In the genomic region with DNA sequence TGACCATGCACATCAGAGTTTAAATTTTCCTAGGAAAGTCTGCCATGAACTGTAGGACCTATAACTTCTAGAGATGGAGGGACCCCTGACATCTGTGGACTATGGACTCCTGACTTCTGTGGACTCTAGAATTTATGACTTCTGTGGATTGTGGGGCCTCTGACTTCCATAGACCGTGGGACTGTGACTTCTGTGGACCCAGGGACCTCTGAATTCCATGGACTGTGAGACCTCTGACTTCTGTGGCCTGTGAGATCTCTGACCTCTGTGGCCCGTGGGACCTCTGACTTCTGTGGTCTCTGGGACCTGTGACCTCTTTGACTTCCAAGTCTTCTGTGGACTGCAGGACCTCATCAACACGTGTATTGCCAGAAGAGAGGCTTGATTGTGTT, we compare ENCODE assay signal across 10 cellular contexts. TPM values are rescaled to one million over a fixed set of nuclear protein-coding genes. Genes with fewer than 3 reads are reported as not detected.
A peak's percentile ranks its signal among the peaks of the same experiment; 100 is the strongest.
DNase-seq lines count a peak whose midpoint lies in the region; ATAC-seq and TF ChIP-seq lines count a peak whose summit lies in the region.
"Had no signal": no experiment of that assay in that cellular context is flagged by ENCODE, and none has a peak within 500 bp of the region (broad histone marks: within the 10 kb centered on the region; RNA-seq: fewer than 3 reads in every experiment).

No MANE protein-coding gene starts in this region.

- H3K27ac ChIP-seq in epithelial cell of prostate (peak overlapping the region; percentile 70), spleen (peak overlapping the region; percentile 2 to 87 (median 71))

- no peak for TF ChIP-seq CTCF in spleen (IDR thresholded peaks at IDR 0.05 in 8 of 11, conservative IDR thresholded peaks at IDR 0.05 in 3 of 11)

- H3K4me3 ChIP-seq in spleen = no peak overlapping the region

- no peaks in the 10 kb centered on the region for H3K27me3 ChIP-seq in spleen (replicated peaks in 1 of 7)

- no peak for TF ChIP-seq POLR2A in spleen (IDR thresholded peaks at IDR 0.05)

- 40 to 59% (median 51%) methylated on average over 3 of the region's 3 CpGs for WGBS in spleen, 5 donors

- CTCF ChIA-PET in T-cell (lab: Charles Lee) = interaction anchor here in 1 of 2 donors (0.8 to 7.2 kb wide), 5 partner anchors 11 to 302 kb away, joined by 3 to 68 read pairs (median 5); no protein-coding TSS in a partner anchor

- no peaks in the 10 kb centered on the region for H3K9me3 ChIP-seq in spleen

- H3K4me1 Mint-ChIP-seq in T-helper 1 cell treated with Interleukin-12 subunit alpha and Interleukin-12 subunit beta and Interleukin-4 antibody, amounts not matched to agents 30 μg/mL and 1 μg/mL, for 36 hours (ENCODE audit: low read depth) = peaks cover 67% of the 10 kb centered on the region
- peaks cover 78 to 88% (median 80%) of the 10 kb centered on the region in 3 donors for H3K4me1 Mint-ChIP-seq in T-cell

- POLR2A ChIA-PET in T-cell (lab: Charles Lee) = interaction anchor here in 1 of 2 donors (0.7 to 1.1 kb wide), 2 partner anchors 12 to 394 kb away, joined by 3 to 4 read pairs; no protein-coding TSS in a partner anchor

- peaks cover 0 to 9% (median 0%) of the 10 kb centered on the region in 6 donors for H3K36me3 ChIP-seq in spleen

- peak overlapping the region; percentile 71 for H3K4me3 Mint-ChIP-seq in T-helper 1 cell treated with Interleukin-12 subunit alpha and Interleukin-12 subunit beta and Interleukin-4 antibody, amounts not matched to agents 30 μg/mL and 1 μg/mL, for 36 hours
- peak overlapping the region; percentile 66 to 71 (median 68) for H3K4me3 Mint-ChIP-seq in T-cell

- intact Hi-C loops in spleen (cut with DNase I; ENCODE audit: low total_unique reads) = no loop called here

- H3K9me3 Mint-ChIP-seq in T-helper 1 cell treated with Interleukin-12 subunit alpha and Interleukin-12 subunit beta and Interleukin-4 antibody, amounts not matched to agents 30 μg/mL and 1 μg/mL, for 36 hours = no peaks in the 10 kb centered on the region
- H3K9me3 Mint-ChIP-seq in T-cell = no peaks in the 10 kb centered on the region

- ATAC-seq in T-cell (replicated peaks in 1 of 4) (no peak), HG03342 (IDR thresholded peaks at IDR 0.05; ENCODE audit: unreplicated experiment) (no peak)

- DNase-seq in T-helper 1 cell (no peak), T-cell (no peak), epithelial cell of prostate (ENCODE audit: low read depth, low spot score) (no peak), spleen (no peak), H4 (ENCODE audit: low spot score) (no peak)
- no peak for DNase-seq in stimulated activated CD4-positive, alpha-beta T cell treated with anti-CD3 and anti-CD28 coated beads, Interleukin-4, amount 100 ng/mL, for 1 hour
- DNase-seq: kidney had no signal

- peak overlapping the region; percentile 93 for H3K27ac Mint-ChIP-seq in T-helper 1 cell treated with Interleukin-12 subunit alpha and Interleukin-12 subunit beta and Interleukin-4 antibody, amounts not matched to agents 30 μg/mL and 1 μg/mL, for 36 hours
- peak overlapping the region; percentile 92 to 93 for H3K27ac Mint-ChIP-seq in T-cell
- H3K27ac Mint-ChIP-seq: progenitor cell of endocrine pancreas had no signal

- peaks cover 20 to 94% (median 59%) of the 10 kb centered on the region in 6 donors for H3K4me1 ChIP-seq in spleen

- H3K36me3 Mint-ChIP-seq in T-helper 1 cell treated with Interleukin-12 subunit alpha and Interleukin-12 subunit beta and Interleukin-4 antibody, amounts not matched to agents 30 μg/mL and 1 μg/mL, for 36 hours (ENCODE audit: low read depth) = peaks cover 4% of the 10 kb centered on the region
- H3K36me3 Mint-ChIP-seq in T-cell = no peaks in the 10 kb centered on the region

- H3K27me3 Mint-ChIP-seq in T-helper 1 cell treated with Interleukin-12 subunit alpha and Interleukin-12 subunit beta and Interleukin-4 antibody, amounts not matched to agents 30 μg/mL and 1 μg/mL, for 36 hours (ENCODE audit: low read depth) = no peaks in the 10 kb centered on the region
- H3K27me3 Mint-ChIP-seq in T-cell = no peaks in the 10 kb centered on the region

RNA-seq across cellular contexts. Expression of gene PEX14, which starts 36.7 kb away (rescaled TPM):
- total RNA-seq in T-cell (10 to 100 TPM; 22.3 to 24.5 (median 22.7) TPM), spleen (10 to 100 TPM in 6 of 7 donors, 1 to 10 TPM in 1; 9.9 to 19.7 (median 13.8) TPM)
- polyA plus RNA-seq in spleen = 10 to 100 TPM in 1 of 3 donors, 1 to 10 TPM in 2; 9.3 to 15.1 (median 9.8) TPM
- total RNA-seq in H4 (2014; rRNA removed; shearing (Covaris generic)) = 9.3 and 14.0 TPM in 2 replicates

RNA-seq across cellular contexts. Expression of gene DFFA, which starts 39.2 kb away (rescaled TPM):
- total RNA-seq in T-cell (10 to 100 TPM; 19.3 to 32.9 (median 26.0) TPM), spleen (10 to 100 TPM; 18.4 to 30.1 (median 24.3) TPM)
- polyA plus RNA-seq in spleen = 10 to 100 TPM in 2 of 3 donors, 1 to 10 TPM in 1; 7.2 to 14.4 (median 10.3) TPM
- 28.8 and 36.8 TPM in 2 replicates for total RNA-seq in H4 (2014; rRNA removed; shearing (Covaris generic))
